ENCODE assay signal across 1 cellular context in the genomic region with DNA sequence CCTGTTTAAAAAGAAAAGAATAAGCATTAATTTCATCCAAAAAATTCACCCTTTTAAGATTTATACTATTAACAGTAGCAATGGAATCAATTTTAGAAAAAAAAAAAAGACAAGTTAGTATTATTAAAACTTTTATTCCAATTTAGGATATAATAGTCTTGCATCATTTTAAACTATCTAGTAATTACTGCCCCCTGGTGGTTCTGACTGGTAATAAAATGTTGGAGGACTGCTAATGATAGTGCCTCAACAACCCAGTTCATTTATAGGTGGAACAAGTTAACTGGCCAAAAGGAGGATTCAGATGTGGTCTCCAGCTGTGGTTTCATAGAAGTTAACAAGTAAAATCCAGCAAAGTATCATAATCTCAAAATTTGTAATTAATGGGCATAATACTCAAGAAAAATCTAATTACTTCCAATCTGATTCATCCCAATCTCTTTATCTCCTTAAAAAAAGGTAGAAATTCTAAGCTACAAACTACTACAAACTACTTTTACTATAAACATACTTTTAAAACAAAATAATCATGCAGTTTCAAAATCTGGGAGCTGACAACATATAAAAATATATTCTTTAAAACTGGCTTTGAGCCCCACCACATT.
TF ChIP-seq lines count a peak whose summit lies in the region.

No MANE protein-coding gene starts in this region.

TF ChIP-seq in K562, 482 proteins besides CTCF, POLR2A, EP300 and RAD21:
- TF ChIP-seq, protein P1, sequence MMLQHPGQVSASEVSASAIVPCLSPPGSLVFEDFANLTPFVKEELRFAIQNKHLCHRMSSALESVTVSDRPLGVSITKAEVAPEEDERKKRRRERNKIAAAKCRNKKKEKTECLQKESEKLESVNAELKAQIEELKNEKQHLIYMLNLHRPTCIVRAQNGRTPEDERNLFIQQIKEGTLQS (IDR thresholded peaks at IDR 0.05), result peak; percentile 85
- TF ChIP-seq, protein P1 (CRISPR knock-in tag; conservative IDR thresholded peaks at IDR 0.05), result no peak
- no peak for TF ChIP-seq OTX1 (CRISPR knock-in tag; IDR thresholded peaks at IDR 0.05)
- TF ChIP-seq CEBPB (tag; IDR thresholded peaks at IDR 0.05), result peak; percentile 76
- no peak for TF ChIP-seq PHF20 (IDR thresholded peaks at IDR 0.05; ENCODE audit: partially characterized antibody)
- TF ChIP-seq, protein P2, sequence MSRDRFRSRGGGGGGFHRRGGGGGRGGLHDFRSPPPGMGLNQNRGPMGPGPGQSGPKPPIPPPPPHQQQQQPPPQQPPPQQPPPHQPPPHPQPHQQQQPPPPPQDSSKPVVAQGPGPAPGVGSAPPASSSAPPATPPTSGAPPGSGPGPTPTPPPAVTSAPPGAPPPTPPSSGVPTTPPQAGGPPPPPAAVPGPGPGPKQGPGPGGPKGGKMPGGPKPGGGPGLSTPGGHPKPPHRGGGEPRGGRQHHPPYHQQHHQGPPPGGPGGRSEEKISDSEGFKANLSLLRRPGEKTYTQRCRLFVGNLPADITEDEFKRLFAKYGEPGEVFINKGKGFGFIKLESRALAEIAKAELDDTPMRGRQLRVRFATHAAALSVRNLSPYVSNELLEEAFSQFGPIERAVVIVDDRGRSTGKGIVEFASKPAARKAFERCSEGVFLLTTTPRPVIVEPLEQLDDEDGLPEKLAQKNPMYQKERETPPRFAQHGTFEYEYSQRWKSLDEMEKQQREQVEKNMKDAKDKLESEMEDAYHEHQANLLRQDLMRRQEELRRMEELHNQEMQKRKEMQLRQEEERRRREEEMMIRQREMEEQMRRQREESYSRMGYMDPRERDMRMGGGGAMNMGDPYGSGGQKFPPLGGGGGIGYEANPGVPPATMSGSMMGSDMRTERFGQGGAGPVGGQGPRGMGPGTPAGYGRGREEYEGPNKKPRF (IDR thresholded peaks at IDR 0.05; ENCODE audit: low read depth, low read length), result no peak
- TF ChIP-seq ZEB2 (IDR thresholded peaks at IDR 0.05), result no peak
- TF ChIP-seq RBM22 (IDR thresholded peaks at IDR 0.05; ENCODE audit: low read depth, low read length, poor library complexity, severe bottlenecking), result no peak
- TF ChIP-seq, protein P3, sequence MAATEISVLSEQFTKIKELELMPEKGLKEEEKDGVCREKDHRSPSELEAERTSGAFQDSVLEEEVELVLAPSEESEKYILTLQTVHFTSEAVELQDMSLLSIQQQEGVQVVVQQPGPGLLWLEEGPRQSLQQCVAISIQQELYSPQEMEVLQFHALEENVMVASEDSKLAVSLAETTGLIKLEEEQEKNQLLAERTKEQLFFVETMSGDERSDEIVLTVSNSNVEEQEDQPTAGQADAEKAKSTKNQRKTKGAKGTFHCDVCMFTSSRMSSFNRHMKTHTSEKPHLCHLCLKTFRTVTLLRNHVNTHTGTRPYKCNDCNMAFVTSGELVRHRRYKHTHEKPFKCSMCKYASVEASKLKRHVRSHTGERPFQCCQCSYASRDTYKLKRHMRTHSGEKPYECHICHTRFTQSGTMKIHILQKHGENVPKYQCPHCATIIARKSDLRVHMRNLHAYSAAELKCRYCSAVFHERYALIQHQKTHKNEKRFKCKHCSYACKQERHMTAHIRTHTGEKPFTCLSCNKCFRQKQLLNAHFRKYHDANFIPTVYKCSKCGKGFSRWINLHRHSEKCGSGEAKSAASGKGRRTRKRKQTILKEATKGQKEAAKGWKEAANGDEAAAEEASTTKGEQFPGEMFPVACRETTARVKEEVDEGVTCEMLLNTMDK (IDR thresholded peaks at IDR 0.05; ENCODE audit: borderline replicate concordance, insufficient read depth, low read depth, low read length, poor library complexity, severe bottlenecking), result peak; percentile 54
- TF ChIP-seq SMAD4 (CRISPR knock-in tag; conservative IDR thresholded peaks at IDR 0.05), result no peak
- no peak for TF ChIP-seq KAT2B (IDR thresholded peaks at IDR 0.05; ENCODE audit: low read depth, low read length)
- TF ChIP-seq, protein P4, sequence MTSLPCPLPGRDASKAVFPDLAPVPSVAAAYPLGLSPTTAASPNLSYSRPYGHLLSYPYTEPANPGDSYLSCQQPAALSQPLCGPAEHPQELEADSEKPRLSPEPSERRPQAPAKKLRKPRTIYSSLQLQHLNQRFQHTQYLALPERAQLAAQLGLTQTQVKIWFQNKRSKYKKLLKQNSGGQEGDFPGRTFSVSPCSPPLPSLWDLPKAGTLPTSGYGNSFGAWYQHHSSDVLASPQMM (CRISPR knock-in tag; IDR thresholded peaks at IDR 0.05), result no peak
- TF ChIP-seq, protein P5, sequence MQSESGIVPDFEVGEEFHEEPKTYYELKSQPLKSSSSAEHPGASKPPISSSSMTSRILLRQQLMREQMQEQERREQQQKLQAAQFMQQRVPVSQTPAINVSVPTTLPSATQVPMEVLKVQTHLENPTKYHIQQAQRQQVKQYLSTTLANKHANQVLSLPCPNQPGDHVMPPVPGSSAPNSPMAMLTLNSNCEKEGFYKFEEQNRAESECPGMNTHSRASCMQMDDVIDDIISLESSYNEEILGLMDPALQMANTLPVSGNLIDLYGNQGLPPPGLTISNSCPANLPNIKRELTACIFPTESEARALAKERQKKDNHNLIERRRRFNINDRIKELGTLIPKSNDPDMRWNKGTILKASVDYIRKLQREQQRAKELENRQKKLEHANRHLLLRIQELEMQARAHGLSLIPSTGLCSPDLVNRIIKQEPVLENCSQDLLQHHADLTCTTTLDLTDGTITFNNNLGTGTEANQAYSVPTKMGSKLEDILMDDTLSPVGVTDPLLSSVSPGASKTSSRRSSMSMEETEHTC (IDR thresholded peaks at IDR 0.05), result no peak
- TF ChIP-seq, protein P6, sequence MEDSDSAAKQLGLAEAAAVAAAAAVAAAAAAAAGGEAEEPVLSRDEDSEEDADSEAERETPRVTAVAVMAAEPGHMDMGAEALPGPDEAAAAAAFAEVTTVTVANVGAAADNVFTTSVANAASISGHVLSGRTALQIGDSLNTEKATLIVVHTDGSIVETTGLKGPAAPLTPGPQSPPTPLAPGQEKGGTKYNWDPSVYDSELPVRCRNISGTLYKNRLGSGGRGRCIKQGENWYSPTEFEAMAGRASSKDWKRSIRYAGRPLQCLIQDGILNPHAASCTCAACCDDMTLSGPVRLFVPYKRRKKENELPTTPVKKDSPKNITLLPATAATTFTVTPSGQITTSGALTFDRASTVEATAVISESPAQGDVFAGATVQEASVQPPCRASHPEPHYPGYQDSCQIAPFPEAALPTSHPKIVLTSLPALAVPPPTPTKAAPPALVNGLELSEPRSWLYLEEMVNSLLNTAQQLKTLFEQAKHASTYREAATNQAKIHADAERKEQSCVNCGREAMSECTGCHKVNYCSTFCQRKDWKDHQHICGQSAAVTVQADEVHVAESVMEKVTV (CRISPR knock-in tag; IDR thresholded peaks at IDR 0.05), result no peak
- TF ChIP-seq, protein P7, sequence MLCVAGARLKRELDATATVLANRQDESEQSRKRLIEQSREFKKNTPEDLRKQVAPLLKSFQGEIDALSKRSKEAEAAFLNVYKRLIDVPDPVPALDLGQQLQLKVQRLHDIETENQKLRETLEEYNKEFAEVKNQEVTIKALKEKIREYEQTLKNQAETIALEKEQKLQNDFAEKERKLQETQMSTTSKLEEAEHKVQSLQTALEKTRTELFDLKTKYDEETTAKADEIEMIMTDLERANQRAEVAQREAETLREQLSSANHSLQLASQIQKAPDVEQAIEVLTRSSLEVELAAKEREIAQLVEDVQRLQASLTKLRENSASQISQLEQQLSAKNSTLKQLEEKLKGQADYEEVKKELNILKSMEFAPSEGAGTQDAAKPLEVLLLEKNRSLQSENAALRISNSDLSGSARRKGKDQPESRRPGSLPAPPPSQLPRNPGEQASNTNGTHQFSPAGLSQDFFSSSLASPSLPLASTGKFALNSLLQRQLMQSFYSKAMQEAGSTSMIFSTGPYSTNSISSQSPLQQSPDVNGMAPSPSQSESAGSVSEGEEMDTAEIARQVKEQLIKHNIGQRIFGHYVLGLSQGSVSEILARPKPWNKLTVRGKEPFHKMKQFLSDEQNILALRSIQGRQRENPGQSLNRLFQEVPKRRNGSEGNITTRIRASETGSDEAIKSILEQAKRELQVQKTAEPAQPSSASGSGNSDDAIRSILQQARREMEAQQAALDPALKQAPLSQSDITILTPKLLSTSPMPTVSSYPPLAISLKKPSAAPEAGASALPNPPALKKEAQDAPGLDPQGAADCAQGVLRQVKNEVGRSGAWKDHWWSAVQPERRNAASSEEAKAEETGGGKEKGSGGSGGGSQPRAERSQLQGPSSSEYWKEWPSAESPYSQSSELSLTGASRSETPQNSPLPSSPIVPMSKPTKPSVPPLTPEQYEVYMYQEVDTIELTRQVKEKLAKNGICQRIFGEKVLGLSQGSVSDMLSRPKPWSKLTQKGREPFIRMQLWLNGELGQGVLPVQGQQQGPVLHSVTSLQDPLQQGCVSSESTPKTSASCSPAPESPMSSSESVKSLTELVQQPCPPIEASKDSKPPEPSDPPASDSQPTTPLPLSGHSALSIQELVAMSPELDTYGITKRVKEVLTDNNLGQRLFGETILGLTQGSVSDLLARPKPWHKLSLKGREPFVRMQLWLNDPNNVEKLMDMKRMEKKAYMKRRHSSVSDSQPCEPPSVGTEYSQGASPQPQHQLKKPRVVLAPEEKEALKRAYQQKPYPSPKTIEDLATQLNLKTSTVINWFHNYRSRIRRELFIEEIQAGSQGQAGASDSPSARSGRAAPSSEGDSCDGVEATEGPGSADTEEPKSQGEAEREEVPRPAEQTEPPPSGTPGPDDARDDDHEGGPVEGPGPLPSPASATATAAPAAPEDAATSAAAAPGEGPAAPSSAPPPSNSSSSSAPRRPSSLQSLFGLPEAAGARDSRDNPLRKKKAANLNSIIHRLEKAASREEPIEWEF (CRISPR knock-in tag; IDR thresholded peaks at IDR 0.05), result no peak
- TF ChIP-seq, protein P8, sequence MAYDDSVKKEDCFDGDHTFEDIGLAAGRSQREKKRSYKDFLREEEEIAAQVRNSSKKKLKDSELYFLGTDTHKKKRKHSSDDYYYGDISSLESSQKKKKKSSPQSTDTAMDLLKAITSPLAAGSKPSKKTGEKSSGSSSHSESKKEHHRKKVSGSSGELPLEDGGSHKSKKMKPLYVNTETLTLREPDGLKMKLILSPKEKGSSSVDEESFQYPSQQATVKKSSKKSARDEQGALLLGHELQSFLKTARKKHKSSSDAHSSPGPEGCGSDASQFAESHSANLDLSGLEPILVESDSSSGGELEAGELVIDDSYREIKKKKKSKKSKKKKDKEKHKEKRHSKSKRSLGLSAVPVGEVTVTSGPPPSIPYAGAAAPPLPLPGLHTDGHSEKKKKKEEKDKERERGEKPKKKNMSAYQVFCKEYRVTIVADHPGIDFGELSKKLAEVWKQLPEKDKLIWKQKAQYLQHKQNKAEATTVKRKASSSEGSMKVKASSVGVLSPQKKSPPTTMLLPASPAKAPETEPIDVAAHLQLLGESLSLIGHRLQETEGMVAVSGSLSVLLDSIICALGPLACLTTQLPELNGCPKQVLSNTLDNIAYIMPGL (CRISPR knock-in tag; IDR thresholded peaks at IDR 0.05), result no peak
- TF ChIP-seq ZNF140 (CRISPR knock-in tag; IDR thresholded peaks at IDR 0.05), result no peak
- peak; percentile 16; the same call in 1 of the 2 replicates for TF ChIP-seq POLR2H (tag; IDR thresholded peaks at IDR 0.05; ENCODE audit: low read depth)
- TF ChIP-seq, protein P9, sequence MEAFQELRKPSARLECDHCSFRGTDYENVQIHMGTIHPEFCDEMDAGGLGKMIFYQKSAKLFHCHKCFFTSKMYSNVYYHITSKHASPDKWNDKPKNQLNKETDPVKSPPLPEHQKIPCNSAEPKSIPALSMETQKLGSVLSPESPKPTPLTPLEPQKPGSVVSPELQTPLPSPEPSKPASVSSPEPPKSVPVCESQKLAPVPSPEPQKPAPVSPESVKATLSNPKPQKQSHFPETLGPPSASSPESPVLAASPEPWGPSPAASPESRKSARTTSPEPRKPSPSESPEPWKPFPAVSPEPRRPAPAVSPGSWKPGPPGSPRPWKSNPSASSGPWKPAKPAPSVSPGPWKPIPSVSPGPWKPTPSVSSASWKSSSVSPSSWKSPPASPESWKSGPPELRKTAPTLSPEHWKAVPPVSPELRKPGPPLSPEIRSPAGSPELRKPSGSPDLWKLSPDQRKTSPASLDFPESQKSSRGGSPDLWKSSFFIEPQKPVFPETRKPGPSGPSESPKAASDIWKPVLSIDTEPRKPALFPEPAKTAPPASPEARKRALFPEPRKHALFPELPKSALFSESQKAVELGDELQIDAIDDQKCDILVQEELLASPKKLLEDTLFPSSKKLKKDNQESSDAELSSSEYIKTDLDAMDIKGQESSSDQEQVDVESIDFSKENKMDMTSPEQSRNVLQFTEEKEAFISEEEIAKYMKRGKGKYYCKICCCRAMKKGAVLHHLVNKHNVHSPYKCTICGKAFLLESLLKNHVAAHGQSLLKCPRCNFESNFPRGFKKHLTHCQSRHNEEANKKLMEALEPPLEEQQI (IDR thresholded peaks at IDR 0.05), result 0 out of 2 replicates have a peak, but pooled peaks have one; percentile 21
- no peak for TF ChIP-seq KAT8 (IDR thresholded peaks at IDR 0.05; ENCODE audit: low read depth)
- TF ChIP-seq, protein P10, sequence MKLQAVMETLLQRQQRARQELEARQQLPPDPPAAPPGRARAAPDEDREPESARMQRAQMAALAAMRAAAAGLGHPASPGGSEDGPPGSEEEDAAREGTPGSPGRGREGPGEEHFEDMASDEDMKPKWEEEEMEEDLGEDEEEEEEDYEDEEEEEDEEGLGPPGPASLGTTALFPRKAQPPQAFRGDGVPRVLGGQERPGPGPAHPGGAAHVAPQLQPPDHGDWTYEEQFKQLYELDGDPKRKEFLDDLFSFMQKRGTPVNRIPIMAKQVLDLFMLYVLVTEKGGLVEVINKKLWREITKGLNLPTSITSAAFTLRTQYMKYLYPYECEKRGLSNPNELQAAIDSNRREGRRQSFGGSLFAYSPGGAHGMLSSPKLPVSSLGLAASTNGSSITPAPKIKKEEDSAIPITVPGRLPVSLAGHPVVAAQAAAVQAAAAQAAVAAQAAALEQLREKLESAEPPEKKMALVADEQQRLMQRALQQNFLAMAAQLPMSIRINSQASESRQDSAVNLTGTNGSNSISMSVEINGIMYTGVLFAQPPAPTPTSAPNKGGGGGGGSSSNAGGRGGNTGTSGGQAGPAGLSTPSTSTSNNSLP (IDR thresholded peaks at IDR 0.05; ENCODE audit: borderline replicate concordance, low read depth, low read length), result peak; percentile 86; the same call in 1 of the 2 replicates
- TF ChIP-seq NFE2L1 (tag; IDR thresholded peaks at IDR 0.05; ENCODE audit: borderline replicate concordance, low read depth), result no peak
- TF ChIP-seq ZZZ3 (IDR thresholded peaks at IDR 0.05), result no peak
- TF ChIP-seq, protein P11, sequence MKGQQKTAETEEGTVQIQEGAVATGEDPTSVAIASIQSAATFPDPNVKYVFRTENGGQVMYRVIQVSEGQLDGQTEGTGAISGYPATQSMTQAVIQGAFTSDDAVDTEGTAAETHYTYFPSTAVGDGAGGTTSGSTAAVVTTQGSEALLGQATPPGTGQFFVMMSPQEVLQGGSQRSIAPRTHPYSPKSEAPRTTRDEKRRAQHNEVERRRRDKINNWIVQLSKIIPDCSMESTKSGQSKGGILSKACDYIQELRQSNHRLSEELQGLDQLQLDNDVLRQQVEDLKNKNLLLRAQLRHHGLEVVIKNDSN (CRISPR knock-in tag; IDR thresholded peaks at IDR 0.05), result no peak
- no peak for TF ChIP-seq ZNF124 (CRISPR knock-in tag; IDR thresholded peaks at IDR 0.05)
- TF ChIP-seq CEBPG (CRISPR knock-in tag; IDR thresholded peaks at IDR 0.05), result peak; percentile 46; the same call in 1 of the 2 replicates
- peak; percentile 76 to 91 for TF ChIP-seq CEBPG (tag; conservative IDR thresholded peaks at IDR 0.05 in 1 of 2, IDR thresholded peaks at IDR 0.05 in 1 of 2)
TF ChIP-seq in K562: peak in this region for 7.
